6 cellular contexts compared by ENCODE assay signal in genomic region chr11:126744699-126745098, GRCh38.
"Had no signal": no experiment of that assay in that cellular context is flagged by ENCODE, and none has a peak within 500 bp of the region (broad histone marks: within the 10 kb centered on the region; RNA-seq: fewer than 3 reads in every experiment).

No MANE protein-coding gene starts in this region.

- H3K27ac Mint-ChIP-seq: GM23338, IgD-negative memory B cell had no signal

- H3K4me3 ChIP-seq: GM23338 had no signal

- H2AFZ ChIP-seq: GM23338 had no signal

- H3K4me2 ChIP-seq: GM23338 had no signal

- H3K27ac ChIP-seq: HL-60 had no signal

- H3K4me3 Mint-ChIP-seq: GM23338, H9, IgD-negative memory B cell had no signal

- H3K36me3 Mint-ChIP-seq: IgD-negative memory B cell had no signal

- DNase-seq: H9, HCEC 1CT had no signal

- H3K9me3 Mint-ChIP-seq: GM23338, H9, IgD-negative memory B cell had no signal

- H3K4me1 Mint-ChIP-seq: IgD-negative memory B cell had no signal

- ATAC-seq: GM23338, HepG2 had no signal
